In the genomic region with DNA sequence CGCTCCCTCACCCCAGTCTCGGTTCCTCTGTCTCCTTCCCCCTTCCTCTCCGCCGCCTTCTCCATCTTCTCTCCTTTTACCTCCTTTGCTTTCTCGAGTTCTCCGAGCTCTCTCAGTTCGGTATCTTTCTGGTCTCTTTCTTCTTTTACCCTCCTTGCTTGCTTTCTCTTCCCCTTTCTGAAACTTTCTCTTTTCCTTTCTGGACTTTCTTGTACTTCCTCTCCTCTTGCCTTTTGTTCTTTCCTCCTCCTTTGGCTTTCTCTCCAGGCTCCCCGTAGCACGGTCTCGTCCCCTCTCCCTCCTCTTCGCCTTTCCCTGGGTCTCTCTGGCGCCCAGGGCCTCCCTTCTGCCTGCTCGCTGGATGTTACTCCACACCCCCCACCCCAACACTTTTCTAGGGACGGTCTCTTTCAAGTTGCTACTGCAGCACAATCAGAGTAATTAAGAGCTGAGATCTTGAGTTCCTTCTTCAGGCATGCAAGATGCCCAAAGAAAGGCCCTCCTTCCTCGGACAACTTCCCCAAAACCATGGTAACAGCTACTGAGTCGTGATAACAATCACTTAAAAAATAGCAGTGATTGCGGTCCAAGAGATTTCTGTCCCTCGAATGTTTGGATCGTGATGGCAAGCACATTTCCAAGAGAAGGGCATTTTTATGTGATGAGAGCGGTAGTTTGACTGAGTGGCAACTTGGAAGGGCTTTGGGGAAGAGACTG, we compare ENCODE assay signal across 8 cellular contexts. TPM values are rescaled to one million over a fixed set of nuclear protein-coding genes. Genes with fewer than 3 reads are reported as not detected.
DNase-seq lines count a peak whose midpoint lies in the region; ATAC-seq and TF ChIP-seq lines count a peak whose summit lies in the region.

No MANE protein-coding gene starts in this region.

- H3K36me3 Mint-ChIP-seq in IgD-negative memory B cell: no peaks in the 10 kb centered on the region
- H3K36me3 Mint-ChIP-seq in nephron (ENCODE audit: low read depth): no peaks in the 10 kb centered on the region

- peak overlapping the region; percentile 58 for H3K4me3 ChIP-seq in BE2C (ENCODE audit: low read depth, low read length)
- H3K4me3 ChIP-seq in duodenal mucosa (ENCODE audit: low read depth in 1 of 2, low read length in 2 of 2): peak overlapping the region; percentile 40 to 54

- H3K27me3 Mint-ChIP-seq in IgD-negative memory B cell (peaks cover 21% of the 10 kb centered on the region), nephron (ENCODE audit: low read depth) (peaks cover 32% of the 10 kb centered on the region)

- H3K9me3 Mint-ChIP-seq in IgD-negative memory B cell (peaks cover 0 to 6% (median 2%) of the 10 kb centered on the region in 3 donors), nephron (no peaks in the 10 kb centered on the region)

- ATAC-seq in HG02970 (IDR thresholded peaks at IDR 0.05; ENCODE audit: low FRiP score, unreplicated experiment) (no peak), HG03139 (IDR thresholded peaks at IDR 0.05; ENCODE audit: unreplicated experiment) (no peak), HG03378 (IDR thresholded peaks at IDR 0.05; ENCODE audit: unreplicated experiment) (no peak)

- H3K27me3 ChIP-seq in BE2C (peaks cover 66% of the 10 kb centered on the region), duodenal mucosa (ENCODE audit: control insufficient read depth in 1 of 2, insufficient read depth in 2 of 2, low read length in 2 of 2) (peaks cover 45 to 59% of the 10 kb centered on the region in 2 donors)

- H3K4me1 Mint-ChIP-seq in IgD-negative memory B cell (peaks cover 20 to 28% (median 25%) of the 10 kb centered on the region in 3 donors), nephron (peaks cover 30% of the 10 kb centered on the region)

- DNase-seq in BE2C: no peak
- no peak for DNase-seq in occipital lobe (lab: John Stamatoyannopoulos, UW)

- peak overlapping the region; percentile 88 to 93 (median 89) for H3K4me3 Mint-ChIP-seq in IgD-negative memory B cell
- H3K4me3 Mint-ChIP-seq in nephron: peak overlapping the region; percentile 92 to 97 (median 96)

- H3K9me3 ChIP-seq in BE2C: no peaks in the 10 kb centered on the region
- H3K9me3 ChIP-seq in duodenal mucosa (ENCODE audit: control insufficient read depth in 1 of 2, low read length in 2 of 2): no peaks in the 10 kb centered on the region

- H3K27ac ChIP-seq in duodenal mucosa (ENCODE audit: low read depth, low read length): no peak overlapping the region

- TF ChIP-seq CTCF in BE2C (IDR thresholded peaks at IDR 0.05; ENCODE audit: low read depth, low read length) (no peak), nephron (IDR thresholded peaks at IDR 0.05; ENCODE audit: unreplicated experiment in 3 of 3) (peak in 1 of 3 experiments; percentile 33)

- H3K9ac ChIP-seq in duodenal mucosa (ENCODE audit: low read depth in 1 of 2, low read length in 2 of 2): no peak overlapping the region

- H3K4me1 ChIP-seq in BE2C (no peaks in the 10 kb centered on the region; the same call in 1 of the 2 replicates), duodenal mucosa (ENCODE audit: control insufficient read depth in 1 of 2, insufficient read depth in 2 of 2, low read length in 2 of 2) (peaks cover 10 to 23% of the 10 kb centered on the region in 2 donors)

- H3K36me3 ChIP-seq in BE2C: no peaks in the 10 kb centered on the region
- H3K36me3 ChIP-seq in duodenal mucosa (ENCODE audit: control insufficient read depth in 1 of 2, insufficient read depth in 2 of 2, low read length in 2 of 2): no peaks in the 10 kb centered on the region

- H3K27ac Mint-ChIP-seq in IgD-negative memory B cell (peak overlapping the region; percentile 60 to 98 (median 94)), nephron (peak overlapping the region; percentile 88 to 97 (median 96))

RNA-seq across cellular contexts. Expression of gene TENM4, which starts 0.5 kb away (rescaled TPM):
- polyA plus RNA-seq in BE2C (2012; ENCODE audit: insufficient read depth, insufficient read length, low read depth): 44.5 TPM
- not detected for polyA plus RNA-seq in IgD-negative memory B cell
- 112 TPM for total RNA-seq in occipital lobe
